Comparison of ENCODE assay signal across 31 cellular contexts in genomic region chr19:51592521-51592920, GRCh38. TPM values are rescaled to one million over a fixed set of nuclear protein-coding genes. Genes with fewer than 3 reads are reported as not detected.
DNase-seq lines count a peak whose midpoint lies in the region; ATAC-seq and TF ChIP-seq lines count a peak whose summit lies in the region.
"Had no signal": no experiment of that assay in that cellular context is flagged by ENCODE, and none has a peak within 500 bp of the region (broad histone marks: within the 10 kb centered on the region; RNA-seq: fewer than 3 reads in every experiment).

No MANE protein-coding gene starts in this region.

- H3K9me3 Mint-ChIP-seq in activated T-cell treated with anti-CD3 and anti-CD28 coated beads, Interleukin-2, amount 50 U/mL, for 72 hours = peaks cover 2 to 12% of the 10 kb centered on the region in 2 donors
- peaks cover 12% of the 10 kb centered on the region for H3K9me3 Mint-ChIP-seq in WTC11
- H3K9me3 Mint-ChIP-seq in immature natural killer cell = peaks cover 6 to 12% (median 7%) of the 10 kb centered on the region in 6 donors
- peaks cover 25% of the 10 kb centered on the region for H3K9me3 Mint-ChIP-seq in osteocyte (ENCODE audit: unreplicated experiment)

- POLR2A ChIA-PET in WTC11 (lab: Charles Lee) = no interaction called here

- H3K4me3 Mint-ChIP-seq in activated T-cell treated with anti-CD3 and anti-CD28 coated beads, Interleukin-2, amount 50 U/mL, for 72 hours = peak overlapping the region; percentile 11 to 17
- H3K4me3 Mint-ChIP-seq in WTC11 = peak overlapping the region; percentile 34
- H3K4me3 Mint-ChIP-seq in immature natural killer cell = peak overlapping the region in 4 of 5 donors; percentile 14 to 49 (median 32)
- peak overlapping the region; percentile 47 for H3K4me3 Mint-ChIP-seq in osteocyte (ENCODE audit: unreplicated experiment)
- H3K4me3 Mint-ChIP-seq: dendritic cell treated with granulocyte-macrophage colony-stimulating factor and Interleukin-4, amounts not matched to agents 40 ng/mL and 50 ng/mL, for 4 days had no signal

- no peak for ATAC-seq in activated T-cell treated with anti-CD3 and anti-CD28 coated beads, Interleukin-2, amount 50 U/mL, for 72 hours (replicated peaks in 1 of 2)
- no peak for ATAC-seq in WTC11
- ATAC-seq: A549; activated CD8-positive, alpha-beta memory T cell treated with anti-CD3 and anti-CD28 coated beads, Interleukin-2, amount 10 ng/mL, durations not matched to agents 7 days and 5 days; lower lobe of right lung; Panc1; right lobe of liver had no signal

- H3K36me3 Mint-ChIP-seq in activated T-cell treated with anti-CD3 and anti-CD28 coated beads, Interleukin-2, amount 50 U/mL, for 72 hours (ENCODE audit: insufficient read depth in 2 of 2) = peaks cover 11 to 17% of the 10 kb centered on the region in 2 donors
- H3K36me3 Mint-ChIP-seq in WTC11 (peaks cover 14% of the 10 kb centered on the region), immature natural killer cell (peaks cover 6 to 11% (median 7%) of the 10 kb centered on the region in 3 donors), osteocyte (ENCODE audit: unreplicated experiment) (peaks cover 9% of the 10 kb centered on the region)

- H3K27me3 Mint-ChIP-seq in activated T-cell treated with anti-CD3 and anti-CD28 coated beads, Interleukin-2, amount 50 U/mL, for 72 hours (ENCODE audit: low read depth) = no peaks in the 10 kb centered on the region
- H3K27me3 Mint-ChIP-seq in WTC11 (ENCODE audit: low read depth) = peaks cover 19% of the 10 kb centered on the region
- peaks cover 2 to 5% (median 3%) of the 10 kb centered on the region in 3 donors for H3K27me3 Mint-ChIP-seq in immature natural killer cell (ENCODE audit: low read depth in 3 of 3)
- H3K27me3 Mint-ChIP-seq in osteocyte (ENCODE audit: unreplicated experiment) = no peaks in the 10 kb centered on the region
- H3K27me3 Mint-ChIP-seq: activated CD8-positive, alpha-beta memory T cell treated with anti-CD3 and anti-CD28 coated beads, Interleukin-2, amount 10 ng/mL, durations not matched to agents 7 days and 5 days had no signal

- TF ChIP-seq CTCF in WTC11 (IDR thresholded peaks at IDR 0.05) = no peak
- TF ChIP-seq CTCF in osteocyte (IDR thresholded peaks at IDR 0.05) = no peak

- DNase-seq in activated T-cell treated with anti-CD3 and anti-CD28 coated beads, Interleukin-2, amount 50 U/mL, for 72 hours = no peak
- DNase-seq in activated T-cell treated with anti-CD3 and anti-CD28 coated beads for 4 hours (no peak), WTC11 (ENCODE audit: low spot score) (no peak), immature natural killer cell (no peak), osteocyte (ENCODE audit: extremely low spot score, unreplicated experiment) (no peak), NOMO-1 treated with dmso at 0.1 percent for 144 hours (lab: John Stamatoyannopoulos, UW; ENCODE audit: unreplicated experiment) (no peak), cerebellar cortex (ENCODE audit: low spot score) (no peak), MV-4-11 (lab: John Stamatoyannopoulos, UW) (no peak)
- DNase-seq: activated CD8-positive, alpha-beta memory T cell treated with anti-CD3 and anti-CD28 coated beads, Interleukin-2, amount 10 ng/mL, durations not matched to agents 7 days and 5 days; amygdala; kidney; lower lobe of right lung; NCI-H1694 treated with DMSO at 0.1 percent for 48 hours; NCI-H2171 treated with DMSO at 0.1 percent for 48 hours; NCI-H524; NK-92 treated with Interleukin-12 subunit alpha and Interleukin-12 subunit beta, amount 100 ng/mL, for 24 hours; ovary; right lobe of liver; stimulated activated CD4-positive, alpha-beta T cell treated with anti-CD3 and anti-CD28 coated beads, Interleukin-12 subunit alpha, Interleukin-12 subunit beta, amount 100 ng/mL, for 4 hours; stimulated activated CD4-positive, alpha-beta T cell treated with anti-CD3 and anti-CD28 coated beads, Interleukin-4, amount 100 ng/mL, for 24 hours; stimulated activated naive CD4-positive, alpha-beta T cell treated with Interleukin-2 at 50 U/mL for 16 hours; testis had no signal

- H3K27ac Mint-ChIP-seq in activated T-cell treated with anti-CD3 and anti-CD28 coated beads, Interleukin-2, amount 50 U/mL, for 72 hours = no peak overlapping the region
- no peak overlapping the region for H3K27ac Mint-ChIP-seq in WTC11
- H3K27ac Mint-ChIP-seq in immature natural killer cell = peak overlapping the region in 1 of 6 donors; percentile 13
- no peak overlapping the region for H3K27ac Mint-ChIP-seq in osteocyte (ENCODE audit: unreplicated experiment)
- H3K27ac Mint-ChIP-seq: activated CD8-positive, alpha-beta memory T cell treated with anti-CD3 and anti-CD28 coated beads, Interleukin-2, amount 10 ng/mL, durations not matched to agents 7 days and 5 days; dendritic cell treated with granulocyte-macrophage colony-stimulating factor and Interleukin-4, amounts not matched to agents 40 ng/mL and 50 ng/mL, for 4 days had no signal

- H3K4me1 Mint-ChIP-seq in activated T-cell treated with anti-CD3 and anti-CD28 coated beads, Interleukin-2, amount 50 U/mL, for 72 hours (ENCODE audit: low read depth) = peaks cover 24% of the 10 kb centered on the region
- peaks cover 12% of the 10 kb centered on the region for H3K4me1 Mint-ChIP-seq in WTC11
- H3K4me1 Mint-ChIP-seq in immature natural killer cell = peaks cover 20 to 25% of the 10 kb centered on the region in 2 donors
- H3K4me1 Mint-ChIP-seq in osteocyte (ENCODE audit: unreplicated experiment) = peaks cover 22% of the 10 kb centered on the region

- CTCF ChIA-PET in WTC11 (lab: Charles Lee) = no interaction called here

TF ChIP-seq in WTC11, 78 proteins besides CTCF, POLR2A, EP300 and RAD21 (continues in another document):
- TF ChIP-seq, protein P1, sequence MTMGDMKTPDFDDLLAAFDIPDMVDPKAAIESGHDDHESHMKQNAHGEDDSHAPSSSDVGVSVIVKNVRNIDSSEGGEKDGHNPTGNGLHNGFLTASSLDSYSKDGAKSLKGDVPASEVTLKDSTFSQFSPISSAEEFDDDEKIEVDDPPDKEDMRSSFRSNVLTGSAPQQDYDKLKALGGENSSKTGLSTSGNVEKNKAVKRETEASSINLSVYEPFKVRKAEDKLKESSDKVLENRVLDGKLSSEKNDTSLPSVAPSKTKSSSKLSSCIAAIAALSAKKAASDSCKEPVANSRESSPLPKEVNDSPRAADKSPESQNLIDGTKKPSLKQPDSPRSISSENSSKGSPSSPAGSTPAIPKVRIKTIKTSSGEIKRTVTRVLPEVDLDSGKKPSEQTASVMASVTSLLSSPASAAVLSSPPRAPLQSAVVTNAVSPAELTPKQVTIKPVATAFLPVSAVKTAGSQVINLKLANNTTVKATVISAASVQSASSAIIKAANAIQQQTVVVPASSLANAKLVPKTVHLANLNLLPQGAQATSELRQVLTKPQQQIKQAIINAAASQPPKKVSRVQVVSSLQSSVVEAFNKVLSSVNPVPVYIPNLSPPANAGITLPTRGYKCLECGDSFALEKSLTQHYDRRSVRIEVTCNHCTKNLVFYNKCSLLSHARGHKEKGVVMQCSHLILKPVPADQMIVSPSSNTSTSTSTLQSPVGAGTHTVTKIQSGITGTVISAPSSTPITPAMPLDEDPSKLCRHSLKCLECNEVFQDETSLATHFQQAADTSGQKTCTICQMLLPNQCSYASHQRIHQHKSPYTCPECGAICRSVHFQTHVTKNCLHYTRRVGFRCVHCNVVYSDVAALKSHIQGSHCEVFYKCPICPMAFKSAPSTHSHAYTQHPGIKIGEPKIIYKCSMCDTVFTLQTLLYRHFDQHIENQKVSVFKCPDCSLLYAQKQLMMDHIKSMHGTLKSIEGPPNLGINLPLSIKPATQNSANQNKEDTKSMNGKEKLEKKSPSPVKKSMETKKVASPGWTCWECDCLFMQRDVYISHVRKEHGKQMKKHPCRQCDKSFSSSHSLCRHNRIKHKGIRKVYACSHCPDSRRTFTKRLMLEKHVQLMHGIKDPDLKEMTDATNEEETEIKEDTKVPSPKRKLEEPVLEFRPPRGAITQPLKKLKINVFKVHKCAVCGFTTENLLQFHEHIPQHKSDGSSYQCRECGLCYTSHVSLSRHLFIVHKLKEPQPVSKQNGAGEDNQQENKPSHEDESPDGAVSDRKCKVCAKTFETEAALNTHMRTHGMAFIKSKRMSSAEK (CRISPR knock-in tag; IDR thresholded peaks at IDR 0.05; ENCODE audit: borderline replicate concordance) = no peak

RNA-seq across cellular contexts. Expression of gene ZNF175, which starts 21.4 kb away (rescaled TPM):
- 10 to 100 TPM; 11.1 to 13.3 TPM for total RNA-seq in activated T-cell treated with anti-CD3 and anti-CD28 coated beads, Interleukin-2, amount 50 U/mL, for 72 hours
- total RNA-seq in WTC11 (2021) (10.7 to 11.2 TPM (median 10.9 TPM) in 3 replicates), osteocyte (13.5 and 16.9 TPM in 2 replicates)
- polyA plus RNA-seq in immature natural killer cell = 1 to 10 TPM in 1 of 3 donors, under 1 TPM in 2; 0.79 to 2.2 (median 0.81) TPM

RNA-seq across cellular contexts. Expression of gene SIGLEC5, which starts 37.7 kb away (rescaled TPM):
- total RNA-seq in activated T-cell treated with anti-CD3 and anti-CD28 coated beads, Interleukin-2, amount 50 U/mL, for 72 hours = not detected
- total RNA-seq in WTC11 (2021) = 0.15 TPM in 1 of 3 replicates, not detected in the others
- under 1 TPM in 1 of 3 donors, not detected in 2; 0.49 TPM for polyA plus RNA-seq in immature natural killer cell
- not detected in 2 replicates for total RNA-seq in osteocyte
- total RNA-seq: activated CD8-positive, alpha-beta memory T cell treated with anti-CD3 and anti-CD28 coated beads, Interleukin-2, amount 10 ng/mL, durations not matched to agents 7 days and 5 days; cardiac muscle cell; Daoy; fibroblast of lung; H4; kidney; testis had no signal
- polyA plus RNA-seq: A549, BJ, cardiac muscle cell, fibroblast of lung had no signal

RNA-seq across cellular contexts. Expression of gene SIGLEC14, which starts 54.1 kb away (rescaled TPM):
- total RNA-seq in activated T-cell treated with anti-CD3 and anti-CD28 coated beads, Interleukin-2, amount 50 U/mL, for 72 hours = under 1 TPM in 1 of 2 donors, not detected in 1; 0.38 TPM
- total RNA-seq in WTC11 (2021) (not detected in 3 replicates), osteocyte (not detected in 2 replicates)
- polyA plus RNA-seq in immature natural killer cell = 1 to 10 TPM in 1 of 3 donors, under 1 TPM in 2; 0.12 to 1.9 (median 0.99) TPM
- total RNA-seq: cardiac muscle cell, fibroblast of lung, H4, vagina had no signal
- polyA plus RNA-seq: BJ, cardiac muscle cell, fibroblast of lung had no signal
